Comparison of ENCODE assay signal across 9 cellular contexts in the genomic region with DNA sequence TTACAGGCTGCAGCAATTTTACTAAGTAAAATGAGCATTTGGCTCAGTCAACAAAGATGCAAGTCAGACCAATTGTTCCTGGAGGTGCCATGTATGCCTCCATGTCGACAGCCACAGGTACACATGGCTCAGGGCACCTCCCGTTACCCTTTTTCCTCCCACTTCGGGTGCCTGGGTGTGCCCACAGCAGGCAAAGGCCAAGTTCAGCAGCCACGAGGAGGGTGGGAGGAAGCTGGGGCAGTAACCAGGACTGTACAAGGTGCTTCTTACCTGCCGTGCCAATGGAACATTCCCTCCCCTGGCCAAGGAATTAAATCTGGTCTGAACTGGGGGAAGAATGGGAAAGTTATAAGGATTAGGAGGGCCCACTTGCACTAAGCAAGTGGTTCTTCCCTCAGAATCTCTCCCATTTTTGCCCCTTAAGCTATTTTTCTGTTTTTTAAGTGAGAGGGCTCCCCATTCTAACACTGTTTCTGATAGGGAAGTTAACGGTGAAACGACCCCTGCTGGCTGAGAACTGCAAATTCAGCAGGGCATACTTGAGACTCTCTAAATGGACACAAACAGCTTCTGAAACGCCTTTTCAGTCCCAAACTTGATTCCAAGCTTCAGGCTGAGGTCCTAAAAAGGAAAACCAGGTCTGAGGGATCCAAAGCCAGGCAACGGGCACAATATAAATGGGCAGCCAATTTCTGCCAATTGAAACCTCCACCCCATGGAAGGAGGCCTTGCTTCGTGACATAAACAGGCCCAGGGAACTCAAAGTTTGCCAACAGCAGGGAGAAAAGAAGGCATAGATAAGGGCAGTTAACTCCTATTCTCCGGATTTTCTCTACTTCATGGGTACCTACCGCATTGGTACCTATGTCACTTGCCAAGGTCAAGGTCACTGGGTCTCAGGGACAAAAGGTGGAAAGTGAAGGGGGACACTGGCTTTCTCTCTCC. TPM values are rescaled to one million over a fixed set of nuclear protein-coding genes. Genes with fewer than 3 reads are reported as not detected.
A peak's percentile ranks its signal among the peaks of the same experiment; 100 is the strongest.
DNase-seq lines count a peak whose midpoint lies in the region; ATAC-seq and TF ChIP-seq lines count a peak whose summit lies in the region.
"Had no signal": no experiment of that assay in that cellular context is flagged by ENCODE, and none has a peak within 500 bp of the region (broad histone marks: within the 10 kb centered on the region; RNA-seq: fewer than 3 reads in every experiment).

No MANE protein-coding gene starts in this region.

- POLR2A ChIA-PET in A673 (lab: Charles Lee; ENCODE audit: low non-redundant PET) = no interaction called here
- POLR2A ChIA-PET in activated CD4-positive, alpha-beta memory T cell treated with anti-CD3 and anti-CD28 coated beads for 36 hours (lab: Charles Lee) = interaction anchor here (0.8 to 1.3 kb wide), 6 partner anchors 9 to 75 kb away, joined by 3 to 8 read pairs (median 4); a partner anchor contains a TSS

- no peak overlapping the region for H3K9ac ChIP-seq in endodermal cell (ENCODE audit: extremely low read depth, low read length, poor library complexity, severe bottlenecking)

- WGBS in endodermal cell (ENCODE audit: insufficient coverage in 1 of 2, insufficient read length in 1 of 2), 2 experiments = 65 to 68% methylated on average over 6 to 12 of the region's 12 CpGs

- in situ Hi-C loops in GM13976 (cut with MboI; ENCODE audit: low sequenced_read_pairs, unreplicated experiment) = no loop called here

- no peak overlapping the region for H3K27ac ChIP-seq in A673 (ENCODE audit: low read depth, low read length, poor library complexity, severe bottlenecking)
- H3K27ac ChIP-seq in endodermal cell (ENCODE audit: low read depth, low read length) = no peak overlapping the region
- no peak overlapping the region for H3K27ac ChIP-seq in substantia nigra (ENCODE audit: low read depth, low read length, poor library complexity, severe bottlenecking)

- peaks cover 17% of the 10 kb centered on the region for H3K9me3 Mint-ChIP-seq in activated CD4-positive, alpha-beta memory T cell treated with anti-CD3 and anti-CD28 coated beads for 36 hours
- H3K9me3 Mint-ChIP-seq in endodermal cell (peaks cover 18% of the 10 kb centered on the region), naive B cell (peaks cover 0 to 9% (median 0%) of the 10 kb centered on the region in 7 donors)

- H3K36me3 ChIP-seq in A673 (ENCODE audit: insufficient read depth, low read length, poor library complexity, severe bottlenecking) (no peaks in the 10 kb centered on the region), endodermal cell (ENCODE audit: control insufficient read depth, insufficient read depth, low read length) (no peaks in the 10 kb centered on the region)

- TF ChIP-seq CTCF in A673 (conservative IDR thresholded peaks at IDR 0.05; ENCODE audit: low read depth, low read length) = peak; percentile 88
- peak; percentile 63 for TF ChIP-seq CTCF in GM13976 (IDR thresholded peaks at IDR 0.05; ENCODE audit: borderline replicate concordance, control extremely low read depth, extremely low read depth, insufficient read depth, missing control alignments)
- TF ChIP-seq CTCF in endodermal cell (conservative IDR thresholded peaks at IDR 0.05) = peak; percentile 100

- H3K9me3 ChIP-seq in A673 (ENCODE audit: low read depth, low read length, poor library complexity, severe bottlenecking) = no peaks in the 10 kb centered on the region
- peaks cover 4% of the 10 kb centered on the region for H3K9me3 ChIP-seq in endodermal cell (ENCODE audit: control insufficient read depth, low read length)

- BruUV-seq in A673 (replicated peaks; lab: Mats Ljungman, UMichigan) = no TSS peak

- intact Hi-C loops in A673 (cut with micrococcal nuclease; ENCODE audit: unreplicated experiment) = loop anchor here (1.0 kb wide), 2 partner anchors 74 to 377 kb away; no protein-coding TSS in a partner anchor
- intact Hi-C loops in activated CD4-positive, alpha-beta memory T cell treated with anti-CD3 and anti-CD28 coated beads for 36 hours (cut with micrococcal nuclease) = loop anchor here (1.0 to 10.0 kb wide), 5 partner anchors 9 to 373 kb away; a partner anchor contains a TSS

- H3K27ac Mint-ChIP-seq in activated CD4-positive, alpha-beta memory T cell treated with anti-CD3 and anti-CD28 coated beads for 36 hours = peak overlapping the region; percentile 85
- H3K27ac Mint-ChIP-seq in endodermal cell (no peak overlapping the region), naive B cell (peak overlapping the region; percentile 90 to 97 (median 94))

- H3K4me1 Mint-ChIP-seq in activated CD4-positive, alpha-beta memory T cell treated with anti-CD3 and anti-CD28 coated beads for 36 hours (ENCODE audit: low read depth) = peaks cover 40% of the 10 kb centered on the region
- H3K4me1 Mint-ChIP-seq in endodermal cell = peaks cover 23% of the 10 kb centered on the region
- peaks cover 58 to 88% (median 81%) of the 10 kb centered on the region in 3 donors for H3K4me1 Mint-ChIP-seq in naive B cell

- DNase-seq in A673 (ENCODE audit: low spot score) (peak; percentile 66), GM13976 (ENCODE audit: low spot score) (no peak), NCI-H446 treated with DMSO at 0.1 percent for 48 hours (lab: John Stamatoyannopoulos, UW) (peak; percentile 1), endodermal cell (peak; percentile 87), naive B cell (peak; percentile 53), substantia nigra (lab: John Stamatoyannopoulos, UW) (peak in 26 of 49 donors; percentile 3 to 47 (median 12))
- peak; percentile 81 for DNase-seq in activated CD4-positive, alpha-beta memory T cell treated with anti-CD3 and anti-CD28 coated beads for 36 hours

- H3K4me1 ChIP-seq in A673 (ENCODE audit: insufficient read depth, low read length, poor library complexity, severe bottlenecking) (no peaks in the 10 kb centered on the region), endodermal cell (ENCODE audit: control insufficient read depth, insufficient read depth, low read length) (peaks cover 7% of the 10 kb centered on the region)

- no peaks in the 10 kb centered on the region for H3K27me3 Mint-ChIP-seq in activated CD4-positive, alpha-beta memory T cell treated with anti-CD3 and anti-CD28 coated beads for 36 hours
- H3K27me3 Mint-ChIP-seq in endodermal cell (ENCODE audit: insufficient read depth) (no peaks in the 10 kb centered on the region), naive B cell (no peaks in the 10 kb centered on the region)

- peak overlapping the region; percentile 62 for H3K4me3 Mint-ChIP-seq in activated CD4-positive, alpha-beta memory T cell treated with anti-CD3 and anti-CD28 coated beads for 36 hours
- H3K4me3 Mint-ChIP-seq in endodermal cell (no peak overlapping the region), naive B cell (peak overlapping the region; percentile 44 to 85 (median 74))

- H3K4me3 ChIP-seq in A673 (ENCODE audit: low read depth, low read length, poor library complexity, severe bottlenecking) (no peak overlapping the region), endodermal cell (ENCODE audit: low read length) (no peak overlapping the region)
- H3K4me3 ChIP-seq: skin epidermis had no signal

- H3K27me3 ChIP-seq in A673 (replicated peaks; ENCODE audit: insufficient read depth, low read depth, low read length, poor library complexity) = no peaks in the 10 kb centered on the region
- H3K27me3 ChIP-seq in endodermal cell (ENCODE audit: control insufficient read depth, insufficient read depth, low read length, poor library complexity, severe bottlenecking) = no peaks in the 10 kb centered on the region

- CTCF ChIA-PET in A673 (lab: Charles Lee) = interaction anchor here (0.5 to 1.1 kb wide), 6 partner anchors 9 to 377 kb away, joined by 3 to 8 read pairs (median 4); no protein-coding TSS in a partner anchor
- CTCF ChIA-PET in activated CD4-positive, alpha-beta memory T cell treated with anti-CD3 and anti-CD28 coated beads for 36 hours (lab: Charles Lee) = interaction anchor here (0.6 to 4.9 kb wide), 42 partner anchors 8 to 462 kb away, joined by 3 to 86 read pairs (median 4); a partner anchor contains a TSS

- peaks cover 9% of the 10 kb centered on the region for H3K36me3 Mint-ChIP-seq in activated CD4-positive, alpha-beta memory T cell treated with anti-CD3 and anti-CD28 coated beads for 36 hours
- H3K36me3 Mint-ChIP-seq in endodermal cell (ENCODE audit: low read depth) (no peaks in the 10 kb centered on the region), naive B cell (peaks cover 7 to 10% of the 10 kb centered on the region in 2 donors)

- ATAC-seq in naive B cell (ENCODE audit: low read depth in 2 of 2) = peak; percentile 58 to 59
- ATAC-seq in GM19452 (IDR thresholded peaks at IDR 0.05; ENCODE audit: unreplicated experiment) = no peak

RNA-seq across cellular contexts. Expression of a gene that starts 24.8 kb away (rescaled TPM):
- total RNA-seq in A673 (2021) (not detected in 2 replicates), endodermal cell (not detected)
- total RNA-seq in activated CD4-positive, alpha-beta memory T cell treated with anti-CD3 and anti-CD28 coated beads for 36 hours = 1 to 10 TPM; 6.5 to 7.4 TPM
- not detected for polyA plus RNA-seq in endodermal cell (2013, experiment 1 of 2)
- not detected for polyA plus RNA-seq in endodermal cell (2013, experiment 2 of 2)
- 10 to 100 TPM in 4 of 6 donors, 1 to 10 TPM in 2; 8.9 to 34.0 (median 11.5) TPM for polyA plus RNA-seq in naive B cell (ENCODE audit: low read depth in 6 of 6)

RNA-seq across cellular contexts. Expression of a gene that starts 38.6 kb away (rescaled TPM):
- total RNA-seq in A673 (2021) (1.6 and 2.2 TPM in 2 replicates), endodermal cell (10 to 100 TPM; 19.3 to 21.5 TPM)
- 100 to 1,000 TPM; 191 to 199 TPM for total RNA-seq in activated CD4-positive, alpha-beta memory T cell treated with anti-CD3 and anti-CD28 coated beads for 36 hours
- polyA plus RNA-seq in endodermal cell (2013, experiment 1 of 2) = 4.9 TPM
- 5.4 TPM for polyA plus RNA-seq in endodermal cell (2013, experiment 2 of 2)
- polyA plus RNA-seq in naive B cell (ENCODE audit: low read depth in 6 of 6) = 100 to 1,000 TPM; 329 to 467 (median 350) TPM

RNA-seq across cellular contexts. Expression of a gene that starts 52.6 kb away (rescaled TPM):
- 0.26 TPM in 1 of 2 replicates, not detected in the other for total RNA-seq in A673 (2021)
- total RNA-seq in activated CD4-positive, alpha-beta memory T cell treated with anti-CD3 and anti-CD28 coated beads for 36 hours = 100 to 1,000 TPM; 118 to 120 TPM
- total RNA-seq in endodermal cell = not detected
- polyA plus RNA-seq in endodermal cell (2013, experiment 1 of 2) = not detected
- polyA plus RNA-seq in endodermal cell (2013, experiment 2 of 2) = not detected
- polyA plus RNA-seq in naive B cell (ENCODE audit: low read depth in 6 of 6) = 1,000 to 10,000 TPM in 5 of 6 donors, 100 to 1,000 TPM in 1; 814 to 1,329 (median 1,116) TPM

Comparison
In these comparisons a context has a peak if more than half of its experiments do, and no peak if none do; other contexts are left out.
1. RNA of a gene that starts 38.6 kb away (total RNA-seq): 191 to 199 TPM in activated CD4-positive, alpha-beta memory T cell treated with anti-CD3 and anti-CD28 coated beads for 36 hours; 19.3 to 21.5 TPM in endodermal cell and 1.6 to 2.2 TPM in A673; every median in the first group is over 4 times any median in the second.
2. RNA of a gene that starts 52.6 kb away (total RNA-seq): 118 to 120 TPM in activated CD4-positive, alpha-beta memory T cell treated with anti-CD3 and anti-CD28 coated beads for 36 hours; 0.26 TPM in A673 and not detected in endodermal cell; every median in the first group is over 10 times any median in the second.
3. Peak in every context shown above with its lines, with median percentiles within 50 percentile points of each other: CTCF ChIP-seq.